In genomic region chr6:17281100-17281496, GRCh38 we compare ENCODE assay signal across 8 cellular contexts. TPM values are rescaled to one million over a fixed set of nuclear protein-coding genes. Genes with fewer than 3 reads are reported as not detected.
DNase-seq lines count a peak whose midpoint lies in the region; ATAC-seq and TF ChIP-seq lines count a peak whose summit lies in the region.

Gene RBM24 (plus strand): TSS chr6:17281361. CDS start chr6:17281582, 221 bp downstream.

- dilution Hi-C loops in IMR-90 (cut with HindIII; ENCODE audit: low sequenced_read_pairs, unreplicated experiment) = no loop called here

- peak within 1 kb of the TSS; percentile 81 to 98 (median 93) for H3K4me2 ChIP-seq in BLaER1 treated with 17β-estradiol and CSF1 and Interleukin-3, amounts not matched to agents 10 nM and 100 nM
- H3K4me2 ChIP-seq in IMR-90 (ENCODE audit: low read depth, low read length) (peak within 1 kb of the TSS; percentile 81), mesendoderm (ENCODE audit: low read length) (peak within 1 kb of the TSS; percentile 77)

- H2BK20ac ChIP-seq in IMR-90 (ENCODE audit: low read depth, low read length) = peak within 1 kb of the TSS; percentile 38

- ATAC-seq in IMR-90 (ENCODE audit: low read depth) = peak; percentile 73
- no peak for ATAC-seq in activated B cell treated with CpG ODN at 0.5 μM for 24 hours (ENCODE audit: low read depth)
- peak; percentile 53 for ATAC-seq in stimulated activated effector memory CD8-positive, alpha-beta T cell treated with anti-CD3 and anti-CD28 coated beads, Interleukin-12 subunit alpha, Interleukin-12 subunit beta, amount 100 ng/mL, for 72 hours
- no peak for ATAC-seq in GM21526 (IDR thresholded peaks at IDR 0.05; ENCODE audit: low FRiP score, unreplicated experiment)
- no peak for ATAC-seq in GM18909 (IDR thresholded peaks at IDR 0.05; ENCODE audit: poor library complexity, unreplicated experiment)

- H2BK5ac ChIP-seq in IMR-90 (ENCODE audit: low read depth, low read length, poor library complexity, severe bottlenecking) (peak within 1 kb of the TSS; percentile 69), mesendoderm (ENCODE audit: low read length) (no peak within 1 kb of the TSS)

- H3K27me3 Mint-ChIP-seq in activated B cell treated with CpG ODN at 0.5 μM for 24 hours = peaks cover 48% of the 10 kb centered on the region

- H3K27ac Mint-ChIP-seq in activated B cell treated with CpG ODN at 0.5 μM for 24 hours = no peak within 1 kb of the TSS
- no peak within 1 kb of the TSS for H3K27ac Mint-ChIP-seq in stimulated activated effector memory CD8-positive, alpha-beta T cell treated with anti-CD3 and anti-CD28 coated beads, Interleukin-12 subunit alpha, Interleukin-12 subunit beta, amount 100 ng/mL, for 72 hours

- H3K4me1 ChIP-seq in BLaER1 treated with 17β-estradiol and CSF1 and Interleukin-3, amounts not matched to agents 10 nM and 100 nM = peaks cover 0 to 17% (median 12%) of the 10 kb centered on the region in 10 experiments; a peak in 12 of 20 replicates
- H3K4me1 ChIP-seq in IMR-90 (ENCODE audit: control insufficient read depth, insufficient read depth, low read length) (peaks cover 16% of the 10 kb centered on the region), mesendoderm (ENCODE audit: control insufficient read depth, low read depth, low read length) (no peaks in the 10 kb centered on the region)

- peak within 1 kb of the TSS; percentile 72 to 83 (median 78) for H3K9ac ChIP-seq in BLaER1 treated with 17β-estradiol and CSF1 and Interleukin-3, amounts not matched to agents 10 nM and 100 nM
- peak within 1 kb of the TSS; percentile 89 for H3K9ac ChIP-seq in IMR-90 (ENCODE audit: low read depth, low read length)
- peak within 1 kb of the TSS; percentile 66 for H3K9ac ChIP-seq in mesendoderm (ENCODE audit: low read length)

- POLR2A ChIA-PET in IMR-90 (lab: Charles Lee; ENCODE audit: unreplicated experiment) = no interaction called here
- POLR2A ChIA-PET in activated B cell treated with CpG ODN at 0.5 μM for 24 hours (lab: Charles Lee) = no interaction called here

- TF ChIP-seq POLR2A in IMR-90 (IDR thresholded peaks at IDR 0.05; ENCODE audit: low read depth, low read length) = no peak

- H3K36me3 ChIP-seq in BLaER1 treated with 17β-estradiol and CSF1 and Interleukin-3, amounts not matched to agents 10 nM and 100 nM = peaks cover 0 to 15% (median 0%) of the 10 kb centered on the region in 11 experiments; a peak in 1 of 22 replicates
- H3K36me3 ChIP-seq in IMR-90 (ENCODE audit: control insufficient read depth, insufficient read depth, low read length) (no peaks in the 10 kb centered on the region), mesendoderm (ENCODE audit: control insufficient read depth, insufficient read depth, low read length) (no peaks in the 10 kb centered on the region)

- H3K4ac ChIP-seq in IMR-90 (ENCODE audit: low read depth, low read length) (peak within 1 kb of the TSS; percentile 68), mesendoderm (ENCODE audit: low read depth, low read length) (peak within 1 kb of the TSS; percentile 10)

- peak within 1 kb of the TSS; percentile 29 to 66 for H4K8ac ChIP-seq in IMR-90 (ENCODE audit: low read depth in 2 of 2, low read length in 2 of 2)
- H4K8ac ChIP-seq in mesendoderm (ENCODE audit: low read depth, low read length) = no peak within 1 kb of the TSS

- BruUV-seq in IMR-90 (replicated peaks; lab: Mats Ljungman, UMichigan) = no TSS peak

- H2AK9ac ChIP-seq in IMR-90 (replicated peaks; ENCODE audit: low read depth, low read length, poor library complexity) = peak within 1 kb of the TSS; percentile 43

- H3K14ac ChIP-seq in IMR-90 (replicated peaks; ENCODE audit: low read depth, low read length) = peak within 1 kb of the TSS; percentile 88

- H4K5ac ChIP-seq in IMR-90 (ENCODE audit: low read depth, low read length) = peak within 1 kb of the TSS; percentile 65
- no peak within 1 kb of the TSS for H4K5ac ChIP-seq in mesendoderm (ENCODE audit: low read length)

- peaks cover 8% of the 10 kb centered on the region; the same call in 1 of the 2 replicates for H3K9me1 ChIP-seq in IMR-90 (ENCODE audit: insufficient read depth, low read length)

- H3K56ac ChIP-seq in IMR-90 (ENCODE audit: extremely low read depth, insufficient read depth, low read length) (peak within 1 kb of the TSS; percentile 56), mesendoderm (ENCODE audit: low read length) (peak within 1 kb of the TSS; percentile 90)

- H2AFZ ChIP-seq in IMR-90 (replicated peaks; ENCODE audit: low read length, poor library complexity) = peak within 1 kb of the TSS; percentile 91

- H3K4me1 Mint-ChIP-seq in activated B cell treated with CpG ODN at 0.5 μM for 24 hours = peaks cover 11% of the 10 kb centered on the region
- peaks cover 11% of the 10 kb centered on the region for H3K4me1 Mint-ChIP-seq in stimulated activated effector memory CD8-positive, alpha-beta T cell treated with anti-CD3 and anti-CD28 coated beads, Interleukin-12 subunit alpha, Interleukin-12 subunit beta, amount 100 ng/mL, for 72 hours

- H2BK15ac ChIP-seq in IMR-90 (ENCODE audit: low read depth, low read length) (peak within 1 kb of the TSS; percentile 74; the same call in 1 of the 3 replicates), mesendoderm (replicated peaks; ENCODE audit: low read depth) (peak within 1 kb of the TSS; percentile 75)

- H3K23ac ChIP-seq in IMR-90 (ENCODE audit: low read depth, low read length) (peak within 1 kb of the TSS; percentile 80), mesendoderm (ENCODE audit: low read length) (no peak within 1 kb of the TSS)

- peak within 1 kb of the TSS; percentile 72 for H3K4me3 Mint-ChIP-seq in activated B cell treated with CpG ODN at 0.5 μM for 24 hours
- peak within 1 kb of the TSS; percentile 61 for H3K4me3 Mint-ChIP-seq in stimulated activated effector memory CD8-positive, alpha-beta T cell treated with anti-CD3 and anti-CD28 coated beads, Interleukin-12 subunit alpha, Interleukin-12 subunit beta, amount 100 ng/mL, for 72 hours

- H4K91ac ChIP-seq in IMR-90 (ENCODE audit: insufficient read depth, low read depth, low read length) = peak within 1 kb of the TSS; percentile 66

- CTCF ChIA-PET in IMR-90 (lab: Yijun Ruan, JAX) (no interaction called here), activated B cell treated with CpG ODN at 0.5 μM for 24 hours (lab: Charles Lee) (no interaction called here)

- H3K27me3 ChIP-seq in BLaER1 treated with 17β-estradiol and CSF1 and Interleukin-3, amounts not matched to agents 10 nM and 100 nM = peaks cover 44 to 63% (median 55%) of the 10 kb centered on the region in 11 experiments
- H3K27me3 ChIP-seq in IMR-90 (ENCODE audit: control insufficient read depth, insufficient read depth, low read length) = no peaks in the 10 kb centered on the region
- peaks cover 5% of the 10 kb centered on the region for H3K27me3 ChIP-seq in mesendoderm (ENCODE audit: insufficient read depth, low read length, poor library complexity)

- H3K18ac ChIP-seq in IMR-90 (ENCODE audit: low read depth, low read length) (peak within 1 kb of the TSS; percentile 86), mesendoderm (ENCODE audit: low read length) (peak within 1 kb of the TSS; percentile 5)

- TF ChIP-seq RAD21 in IMR-90 (IDR thresholded peaks at IDR 0.05; ENCODE audit: low read length) = peak; percentile 45

- H2BK120ac ChIP-seq in IMR-90 (ENCODE audit: low read depth, low read length) = peak within 1 kb of the TSS; percentile 76
- no peak within 1 kb of the TSS for H2BK120ac ChIP-seq in mesendoderm (ENCODE audit: low read depth, low read length)

- intact Hi-C loops in IMR-90 (cut with micrococcal nuclease) = loop anchor here (1.0 kb wide), 1 partner anchor 303 kb away; no protein-coding TSS in a partner anchor
- intact Hi-C loops in activated B cell treated with CpG ODN at 0.5 μM for 24 hours (cut with micrococcal nuclease) = no loop called here

- no peaks in the 10 kb centered on the region for H4K20me1 ChIP-seq in BLaER1 treated with 17β-estradiol and CSF1 and Interleukin-3, amounts not matched to agents 10 nM and 100 nM
- no peaks in the 10 kb centered on the region for H4K20me1 ChIP-seq in IMR-90 (ENCODE audit: insufficient read depth, low read length)

- H3K9me3 Mint-ChIP-seq in activated B cell treated with CpG ODN at 0.5 μM for 24 hours = no peaks in the 10 kb centered on the region
- no peaks in the 10 kb centered on the region for H3K9me3 Mint-ChIP-seq in stimulated activated effector memory CD8-positive, alpha-beta T cell treated with anti-CD3 and anti-CD28 coated beads, Interleukin-12 subunit alpha, Interleukin-12 subunit beta, amount 100 ng/mL, for 72 hours

- in situ Hi-C loops in IMR-90 (cut with MboI; ENCODE audit: low sequenced_read_pairs) = loop anchor here (10.0 kb wide), 1 partner anchor 304 kb away; no protein-coding TSS in a partner anchor

- H3K79me2 ChIP-seq in mesendoderm (ENCODE audit: control insufficient read depth, insufficient read depth, low read length) = no peaks in the 10 kb centered on the region

- H2AK5ac ChIP-seq in IMR-90 (ENCODE audit: low read depth, low read length) (peak within 1 kb of the TSS; percentile 21; the same call in 1 of the 2 replicates), mesendoderm (ENCODE audit: low read length) (no peak within 1 kb of the TSS)

- DNase-seq in IMR-90 (peak; percentile 79), activated B cell treated with CpG ODN at 0.5 μM for 24 hours (no peak), epidermal melanocyte (ENCODE audit: insufficient read length, low spot score) (peak; percentile 38), mesendoderm (peak; percentile 89)
- no peak for DNase-seq in stimulated activated effector memory CD8-positive, alpha-beta T cell treated with anti-CD3 and anti-CD28 coated beads, Interleukin-12 subunit alpha, Interleukin-12 subunit beta, amount 100 ng/mL, for 72 hours (ENCODE audit: low spot score in 2 of 2)

- peaks cover 0 to 10% (median 5%) of the 10 kb centered on the region in 11 experiments; a peak in 8 of 22 replicates for H3K9me3 ChIP-seq in BLaER1 treated with 17β-estradiol and CSF1 and Interleukin-3, amounts not matched to agents 10 nM and 100 nM (replicated peaks in 1 of 11)
- no peaks in the 10 kb centered on the region for H3K9me3 ChIP-seq in IMR-90 (ENCODE audit: control insufficient read depth, insufficient read depth, low read length)

- peak; percentile 53 for TF ChIP-seq CTCF in IMR-90 (conservative IDR thresholded peaks at IDR 0.05; ENCODE audit: low read depth, low read length)
- TF ChIP-seq CTCF in activated B cell treated with CpG ODN at 0.5 μM for 24 hours (IDR thresholded peaks at IDR 0.05) = no peak

- H3K27ac ChIP-seq in BLaER1 treated with 17β-estradiol and CSF1 and Interleukin-3, amounts not matched to agents 10 nM and 100 nM = peak within 1 kb of the TSS in 9 of 11 experiments; percentile 54 to 77 (median 68); a peak in 18 of 22 replicates
- peak within 1 kb of the TSS; percentile 79 for H3K27ac ChIP-seq in IMR-90 (ENCODE audit: insufficient read depth, low read length)
- no peak within 1 kb of the TSS for H3K27ac ChIP-seq in mesendoderm (ENCODE audit: low read depth, low read length)

- 0% methylated on average over 19 of the region's 46 CpGs; no CpG with 5 or more reads in 1 of the 2 experiments for WGBS in IMR-90 (ENCODE audit: extremely low coverage in 2 of 2, insufficient read length in 1 of 2), 2 experiments
- WGBS in mesendoderm (ENCODE audit: extremely low coverage, insufficient coverage, low lambda C conversion rate) = no CpG with 5 or more reads among the region's 46 CpGs

- H3K79me1 ChIP-seq in IMR-90 (ENCODE audit: low read depth in 1 of 2, low read length in 2 of 2) (peaks cover 5 to 26% of the 10 kb centered on the region in 2 experiments; a peak in 3 of 4 replicates), mesendoderm (ENCODE audit: low read length) (no peaks in the 10 kb centered on the region)

- H3K36me3 Mint-ChIP-seq in activated B cell treated with CpG ODN at 0.5 μM for 24 hours (ENCODE audit: low read depth) = no peaks in the 10 kb centered on the region
- no peaks in the 10 kb centered on the region for H3K36me3 Mint-ChIP-seq in stimulated activated effector memory CD8-positive, alpha-beta T cell treated with anti-CD3 and anti-CD28 coated beads, Interleukin-12 subunit alpha, Interleukin-12 subunit beta, amount 100 ng/mL, for 72 hours

- H3K4me3 ChIP-seq in BLaER1 treated with 17β-estradiol and CSF1 and Interleukin-3, amounts not matched to agents 10 nM and 100 nM = peak within 1 kb of the TSS; percentile 57 to 82 (median 70)
- peak within 1 kb of the TSS; percentile 98 for H3K4me3 ChIP-seq in IMR-90 (ENCODE audit: insufficient read depth, low read depth, low read length)
- H3K4me3 ChIP-seq in mesendoderm (ENCODE audit: low read length) = peak within 1 kb of the TSS; percentile 73

RNA-seq across cellular contexts. Expression of gene RBM24, which starts in this region (rescaled TPM):
- total RNA-seq in IMR-90 (2012; rRNA removed) (4.1 and 6.7 TPM in 2 replicates), activated B cell treated with CpG ODN at 0.5 μM for 24 hours (not detected in 2 replicates)
- 6.6 and 8.1 TPM in 2 replicates for polyA plus RNA-seq in IMR-90 (2012; rRNA removed)
- polyA plus RNA-seq in IMR-90 (2012; cell fraction: cytosol; rRNA removed) = 3.4 and 9.8 TPM in 2 replicates
- 10.1 and 17.8 TPM in 2 replicates for polyA plus RNA-seq in IMR-90 (2012; cell fraction: nucleus; rRNA removed; ENCODE audit: low replicate concordance)
- 2.4 TPM for polyA plus RNA-seq in mesendoderm (2013, experiment 1 of 2)
- 2.0 TPM for polyA plus RNA-seq in mesendoderm (2013, experiment 2 of 2)

Comparison
In these comparisons a context has a peak if more than half of its experiments do, and no peak if none do; other contexts are left out.
1. ATAC-seq: peak in IMR-90 (single experiment) and stimulated activated effector memory CD8-positive, alpha-beta T cell treated with anti-CD3 and anti-CD28 coated beads, Interleukin-12 subunit alpha, Interleukin-12 subunit beta, amount 100 ng/mL, for 72 hours (single experiment); none in activated B cell treated with CpG ODN at 0.5 μM for 24 hours (single experiment), GM21526 (single experiment) and GM18909 (single experiment).
2. DNase-seq: peak in IMR-90 (single experiment), epidermal melanocyte (single experiment) and mesendoderm (single experiment); none in activated B cell treated with CpG ODN at 0.5 μM for 24 hours (single experiment) and stimulated activated effector memory CD8-positive, alpha-beta T cell treated with anti-CD3 and anti-CD28 coated beads, Interleukin-12 subunit alpha, Interleukin-12 subunit beta, amount 100 ng/mL, for 72 hours (0 of 2).
3. Peak in every context shown above with its lines, with median percentiles within 50 percentile points of each other: H3K4me2 ChIP-seq, H3K4me3 ChIP-seq and H3K9ac ChIP-seq.